29 cellular contexts compared by ENCODE assay signal in the genomic region with DNA sequence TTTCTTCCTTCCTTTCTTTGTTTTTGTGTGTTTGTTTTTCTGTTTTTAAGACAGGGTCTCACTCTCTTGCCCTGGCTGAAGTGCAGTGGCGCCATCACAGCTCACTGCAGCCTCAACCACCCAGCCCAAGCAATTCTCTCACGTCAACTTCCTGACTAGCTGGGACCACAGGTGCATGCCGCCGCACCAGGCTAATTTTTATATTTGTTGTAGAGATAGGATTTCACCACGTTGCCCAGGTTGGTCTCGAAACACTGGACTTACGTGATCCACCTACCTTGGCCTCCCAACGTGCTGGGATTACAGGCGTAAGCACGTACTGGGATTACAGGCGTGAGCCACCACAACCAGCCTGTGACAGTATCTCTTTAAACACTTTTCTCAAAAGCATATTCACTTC.
"Had no signal": no experiment of that assay in that cellular context is flagged by ENCODE, and none has a peak within 500 bp of the region (broad histone marks: within the 10 kb centered on the region; RNA-seq: fewer than 3 reads in every experiment).

No MANE protein-coding gene starts in this region.

- DNase-seq: activated CD4-positive, alpha-beta memory T cell treated with anti-CD3 and anti-CD28 coated beads for 36 hours; activated CD4-positive, alpha-beta T cell treated with anti-CD3 and anti-CD28 coated beads for 36 hours; activated CD4-positive, alpha-beta T cell treated with anti-CD3 and anti-CD28 coated beads, Interleukin-2, amount 10 ng/mL, durations not matched to agents 24 days and 14 days; activated CD4-positive, CD25-positive, alpha-beta regulatory T cell; activated CD4-positive, CD25-positive, alpha-beta regulatory T cell treated with anti-CD3 and anti-CD28 coated beads, Interleukin-2, amount 50 U/mL, for 72 hours; activated CD8-positive, alpha-beta memory T cell treated with anti-CD3 and anti-CD28 coated beads, Interleukin-2, amount 10 ng/mL, durations not matched to agents 7 days and 5 days; activated CD8-positive, alpha-beta memory T cell treated with anti-CD3 and anti-CD28 coated beads, Interleukin-2, amount 50 U/mL, for 4 hours; activated CD8-positive, alpha-beta T cell treated with anti-CD3 and anti-CD28 coated beads, Interleukin-2, amount 10 ng/mL, durations not matched to agents 7 days and 5 days; activated effector memory CD4-positive, alpha-beta T cell treated with anti-CD3 and anti-CD28 coated beads, Interleukin-2, amount 50 U/mL, for 16 hours; activated naive CD4-positive, alpha-beta T cell treated with anti-CD3 and anti-CD28 coated beads for 36 hours; activated naive CD8-positive, alpha-beta T cell treated with anti-CD3 and anti-CD28 coated beads for 36 hours; activated naive CD8-positive, alpha-beta T cell treated with anti-CD3 and anti-CD28 coated beads, Interleukin-2, amount 50 U/mL, for 24 hours; activated T-cell treated with anti-CD3 and anti-CD28 coated beads, Interleukin-2, amount 50 U/mL, for 1 hour; activated T-cell treated with anti-CD3 and anti-CD28 coated beads, Interleukin-2, amount 50 U/mL, for 48 hours; adrenal gland; amygdala; aorta; body of pancreas; caudate nucleus; effector CD8-positive, alpha-beta T cell; foreskin fibroblast; head of caudate nucleus; T-helper 17 cell; T1000; WERI-Rb-1 had no signal

- H3K27ac Mint-ChIP-seq: activated CD4-positive, alpha-beta memory T cell treated with anti-CD3 and anti-CD28 coated beads for 36 hours; activated CD4-positive, alpha-beta T cell treated with anti-CD3 and anti-CD28 coated beads for 36 hours; activated CD4-positive, alpha-beta T cell treated with anti-CD3 and anti-CD28 coated beads, Interleukin-2, amount 10 ng/mL, durations not matched to agents 24 days and 14 days; activated CD8-positive, alpha-beta memory T cell treated with anti-CD3 and anti-CD28 coated beads, Interleukin-2, amount 10 ng/mL, durations not matched to agents 7 days and 5 days; activated CD8-positive, alpha-beta T cell treated with anti-CD3 and anti-CD28 coated beads, Interleukin-2, amount 10 ng/mL, durations not matched to agents 7 days and 5 days; activated naive CD4-positive, alpha-beta T cell treated with anti-CD3 and anti-CD28 coated beads for 36 hours; activated naive CD4-positive, alpha-beta T cell treated with anti-CD3 and anti-CD28 coated beads, Interleukin-2, amount 50 U/mL, for 24 hours; activated naive CD8-positive, alpha-beta T cell treated with anti-CD3 and anti-CD28 coated beads for 36 hours; activated naive CD8-positive, alpha-beta T cell treated with anti-CD3 and anti-CD28 coated beads, Interleukin-2, amount 50 U/mL, for 24 hours; activated T-helper 1 cell treated with anti-CD3 and anti-CD28 coated beads, Interleukin-12 subunit alpha, Interleukin-12 subunit beta, Interleukin-2, Interleukin-4 antibody, amounts not matched to agents 30 ng/mL and 10 ng/mL and 1 ng/mL, durations not matched to agents 14 hours and 24 hours and 36 hours; activated T-helper 2 cell treated with anti-CD3 and anti-CD28 coated beads, Interferon-gamma antibody, Interleukin-2, Interleukin-4, amounts not matched to agents 10 μg/mL and 5 μg/mL and 100 μg/mL, durations not matched to agents 14 hours and 24 hours and 36 hours; T-helper 17 cell; T-helper 2 cell treated with Interferon-gamma antibody and Interleukin-4, amounts not matched to agents 5 μg/mL and 100 μg/mL, for 36 hours had no signal

- H3K27ac ChIP-seq: adrenal gland, body of pancreas, WERI-Rb-1 had no signal

- H3K36me3 ChIP-seq: adrenal gland, WERI-Rb-1 had no signal

- H3K4me1 Mint-ChIP-seq: activated CD4-positive, alpha-beta T cell treated with anti-CD3 and anti-CD28 coated beads for 36 hours; activated CD4-positive, alpha-beta T cell treated with anti-CD3 and anti-CD28 coated beads, Interleukin-2, amount 10 ng/mL, durations not matched to agents 24 days and 14 days; activated CD8-positive, alpha-beta memory T cell treated with anti-CD3 and anti-CD28 coated beads, Interleukin-2, amount 10 ng/mL, durations not matched to agents 7 days and 5 days; activated naive CD4-positive, alpha-beta T cell treated with anti-CD3 and anti-CD28 coated beads, Interleukin-2, amount 50 U/mL, for 24 hours; activated naive CD8-positive, alpha-beta T cell treated with anti-CD3 and anti-CD28 coated beads for 36 hours; activated naive CD8-positive, alpha-beta T cell treated with anti-CD3 and anti-CD28 coated beads, Interleukin-2, amount 50 U/mL, for 24 hours; T-helper 17 cell had no signal

- H3K9me3 ChIP-seq: adrenal gland, body of pancreas had no signal

- H3K27me3 ChIP-seq: adrenal gland, body of pancreas had no signal

- H3K4me3 ChIP-seq: adrenal gland, body of pancreas had no signal

- H3K36me3 Mint-ChIP-seq: activated CD4-positive, alpha-beta memory T cell treated with anti-CD3 and anti-CD28 coated beads for 36 hours; activated CD8-positive, alpha-beta memory T cell treated with anti-CD3 and anti-CD28 coated beads, Interleukin-2, amount 10 ng/mL, durations not matched to agents 7 days and 5 days; activated naive CD4-positive, alpha-beta T cell treated with anti-CD3 and anti-CD28 coated beads, Interleukin-2, amount 50 U/mL, for 24 hours; activated naive CD8-positive, alpha-beta T cell treated with anti-CD3 and anti-CD28 coated beads for 36 hours had no signal

- H3K4me1 ChIP-seq: adrenal gland, body of pancreas had no signal

- H3K27me3 Mint-ChIP-seq: activated CD4-positive, alpha-beta memory T cell treated with anti-CD3 and anti-CD28 coated beads for 36 hours; activated CD4-positive, alpha-beta T cell treated with anti-CD3 and anti-CD28 coated beads for 36 hours; activated CD4-positive, alpha-beta T cell treated with anti-CD3 and anti-CD28 coated beads, Interleukin-2, amount 10 ng/mL, durations not matched to agents 24 days and 14 days; activated CD8-positive, alpha-beta memory T cell treated with anti-CD3 and anti-CD28 coated beads, Interleukin-2, amount 10 ng/mL, durations not matched to agents 7 days and 5 days; activated naive CD4-positive, alpha-beta T cell treated with anti-CD3 and anti-CD28 coated beads, Interleukin-2, amount 50 U/mL, for 24 hours; activated naive CD8-positive, alpha-beta T cell treated with anti-CD3 and anti-CD28 coated beads for 36 hours; activated naive CD8-positive, alpha-beta T cell treated with anti-CD3 and anti-CD28 coated beads, Interleukin-2, amount 50 U/mL, for 24 hours; T-helper 17 cell had no signal

- ATAC-seq: activated CD4-positive, alpha-beta T cell treated with anti-CD3 and anti-CD28 coated beads for 36 hours; activated CD8-positive, alpha-beta memory T cell treated with anti-CD3 and anti-CD28 coated beads, Interleukin-2, amount 10 ng/mL, durations not matched to agents 7 days and 5 days; activated CD8-positive, alpha-beta T cell treated with anti-CD3 and anti-CD28 coated beads, Interleukin-2, amount 10 ng/mL, durations not matched to agents 7 days and 5 days; activated naive CD8-positive, alpha-beta T cell treated with anti-CD3 and anti-CD28 coated beads, Interleukin-2, amount 50 U/mL, for 24 hours; body of pancreas; T-helper 17 cell had no signal

- H3K4me3 Mint-ChIP-seq: activated CD4-positive, alpha-beta memory T cell treated with anti-CD3 and anti-CD28 coated beads for 36 hours; activated CD4-positive, alpha-beta T cell treated with anti-CD3 and anti-CD28 coated beads for 36 hours; activated CD4-positive, alpha-beta T cell treated with anti-CD3 and anti-CD28 coated beads, Interleukin-2, amount 10 ng/mL, durations not matched to agents 24 days and 14 days; activated CD8-positive, alpha-beta memory T cell treated with anti-CD3 and anti-CD28 coated beads, Interleukin-2, amount 10 ng/mL, durations not matched to agents 7 days and 5 days; activated CD8-positive, alpha-beta T cell treated with anti-CD3 and anti-CD28 coated beads, Interleukin-2, amount 10 ng/mL, durations not matched to agents 7 days and 5 days; activated naive CD4-positive, alpha-beta T cell treated with anti-CD3 and anti-CD28 coated beads for 36 hours; activated naive CD4-positive, alpha-beta T cell treated with anti-CD3 and anti-CD28 coated beads, Interleukin-2, amount 50 U/mL, for 24 hours; activated naive CD8-positive, alpha-beta T cell treated with anti-CD3 and anti-CD28 coated beads for 36 hours; activated naive CD8-positive, alpha-beta T cell treated with anti-CD3 and anti-CD28 coated beads, Interleukin-2, amount 50 U/mL, for 24 hours; activated T-helper 1 cell treated with anti-CD3 and anti-CD28 coated beads, Interleukin-12 subunit alpha, Interleukin-12 subunit beta, Interleukin-2, Interleukin-4 antibody, amounts not matched to agents 30 ng/mL and 10 ng/mL and 1 ng/mL, durations not matched to agents 14 hours and 24 hours and 36 hours; T-helper 17 cell; T-helper 2 cell treated with Interferon-gamma antibody and Interleukin-4, amounts not matched to agents 5 μg/mL and 100 μg/mL, for 36 hours had no signal

- H3K9me3 Mint-ChIP-seq: activated CD4-positive, alpha-beta T cell treated with anti-CD3 and anti-CD28 coated beads, Interleukin-2, amount 10 ng/mL, durations not matched to agents 24 days and 14 days; activated naive CD4-positive, alpha-beta T cell treated with anti-CD3 and anti-CD28 coated beads for 36 hours; activated naive CD4-positive, alpha-beta T cell treated with anti-CD3 and anti-CD28 coated beads, Interleukin-2, amount 50 U/mL, for 24 hours; activated T-helper 1 cell treated with anti-CD3 and anti-CD28 coated beads, Interleukin-12 subunit alpha, Interleukin-12 subunit beta, Interleukin-2, Interleukin-4 antibody, amounts not matched to agents 30 ng/mL and 10 ng/mL and 1 ng/mL, durations not matched to agents 14 hours and 24 hours and 36 hours had no signal
